ENCODE assay signal across 15 cellular contexts in genomic region chr3:151580592-151580991, GRCh38.
DNase-seq lines count a peak whose midpoint lies in the region; ATAC-seq, FAIRE-seq and TF ChIP-seq lines count a peak whose summit lies in the region.
"Had no signal": no experiment of that assay in that cellular context is flagged by ENCODE, and none has a peak within 500 bp of the region (broad histone marks: within the 10 kb centered on the region; RNA-seq: fewer than 3 reads in every experiment).

No MANE protein-coding gene starts in this region.

- H3K4me3 ChIP-seq in AG09309 (ENCODE audit: control insufficient read depth, low read depth, low read length) (no peak overlapping the region), brain microvascular endothelial cell (ENCODE audit: low read depth, low read length) (no peak overlapping the region), left lung (no peak overlapping the region)
- H3K4me3 ChIP-seq: GM12878, pancreas, upper lobe of right lung had no signal

- H3K27me3 ChIP-seq in brain microvascular endothelial cell (replicated peaks) = no peaks in the 10 kb centered on the region
- no peaks in the 10 kb centered on the region for H3K27me3 ChIP-seq in left lung
- H3K27me3 ChIP-seq: pancreas, upper lobe of right lung had no signal

- DNase-seq in AG09309 (ENCODE audit: low read depth) (peak; percentile 93), HTR-8/SVneo (ENCODE audit: insufficient read length, low spot score) (peak; percentile 74), brain microvascular endothelial cell (peak; percentile 12), left lung (no peak), NCI-H345 treated with DMSO at 0.1 percent for 48 hours (lab: John Stamatoyannopoulos, UW; ENCODE audit: unreplicated experiment) (no peak), DMS153 treated with DMSO at 0.1 percent for 48 hours (lab: John Stamatoyannopoulos, UW; ENCODE audit: unreplicated experiment) (no peak)
- DNase-seq: activated CD8-positive, alpha-beta T cell treated with anti-CD3 and anti-CD28 coated beads for 36 hours; activated naive CD4-positive, alpha-beta T cell treated with anti-CD3 and anti-CD28 coated beads, Interleukin-2, amount 50 U/mL, for 16 hours; CD8-positive, alpha-beta T cell; NCI-H524 treated with DMSO at 0.1 percent for 48 hours; pancreas; upper lobe of right lung had no signal

- no peaks in the 10 kb centered on the region for H3K9me3 ChIP-seq in left lung
- H3K9me3 ChIP-seq: pancreas, upper lobe of right lung had no signal

- no peak for FAIRE-seq in HTR-8/SVneo (lab: Jason Lieb, UNC)
- FAIRE-seq: GM12878, pancreas had no signal

- H3K27ac ChIP-seq in brain microvascular endothelial cell (peak overlapping the region; percentile 55), left lung (no peak overlapping the region)
- H3K27ac ChIP-seq: pancreas, upper lobe of right lung had no signal

- TF ChIP-seq CTCF in AG09309 (IDR thresholded peaks at IDR 0.05; ENCODE audit: control insufficient read depth, insufficient read depth, low read depth, low read length, missing control alignments) (no peak), brain microvascular endothelial cell (IDR thresholded peaks at IDR 0.05; ENCODE audit: low read depth, low read length, missing control alignments) (no peak), left lung (IDR thresholded peaks at IDR 0.05) (no peak)

- intact Hi-C loops in left lung (cut with DNase I) = no loop called here

- in situ Hi-C loops in brain microvascular endothelial cell (cut with HindIII; ENCODE audit: low pct_ligation_motif_present, low sequenced_read_pairs) = no loop called here

- ATAC-seq in left lung (peak; percentile 52), HG03108 (IDR thresholded peaks at IDR 0.05; ENCODE audit: unreplicated experiment) (no peak), GM18868 (IDR thresholded peaks at IDR 0.05; ENCODE audit: unreplicated experiment) (no peak)
- ATAC-seq: activated CD8-positive, alpha-beta T cell treated with anti-CD3 and anti-CD28 coated beads for 36 hours; CD8-positive, alpha-beta T cell; upper lobe of right lung had no signal

- no peaks in the 10 kb centered on the region for H3K36me3 ChIP-seq in brain microvascular endothelial cell (replicated peaks)
- H3K36me3 ChIP-seq in left lung = no peaks in the 10 kb centered on the region
- H3K36me3 ChIP-seq: pancreas, upper lobe of right lung had no signal

- no peaks in the 10 kb centered on the region for H3K4me1 ChIP-seq in left lung
- H3K4me1 ChIP-seq: pancreas, upper lobe of right lung had no signal

Comparison
In these comparisons a context has a peak if more than half of its experiments do, and no peak if none do; other contexts are left out.
1. DNase-seq: peak in AG09309 (single experiment), HTR-8/SVneo (single experiment) and brain microvascular endothelial cell (single experiment); none in left lung (0 of 2), NCI-H345 treated with DMSO at 0.1 percent for 48 hours (single experiment) and DMS153 treated with DMSO at 0.1 percent for 48 hours (single experiment).